ENCODE assay signal across 1 cellular context in genomic region chr10:133309111-133309719, GRCh38.
TF ChIP-seq lines count a peak whose summit lies in the region.

No MANE protein-coding gene starts in this region.

TF ChIP-seq in SK-N-SH, 30 proteins besides CTCF, POLR2A, EP300 and RAD21:
- TF ChIP-seq TAF1 (IDR thresholded peaks at IDR 0.05; ENCODE audit: borderline replicate concordance, low read depth, low read length) (no peak), ZBTB33 (IDR thresholded peaks at IDR 0.05; ENCODE audit: borderline replicate concordance, low read depth) (no peak), MEF2A (IDR thresholded peaks at IDR 0.05; ENCODE audit: borderline replicate concordance, low read depth) (no peak), CHD2 (IDR thresholded peaks at IDR 0.05; ENCODE audit: low read length, partially characterized antibody) (no peak), PBX3 (IDR thresholded peaks at IDR 0.05) (no peak), REST (IDR thresholded peaks at IDR 0.05; ENCODE audit: low read depth, low read length) (no peak), YY1 (IDR thresholded peaks at IDR 0.05; ENCODE audit: low read depth) (no peak), FOXM1 (IDR thresholded peaks at IDR 0.05; ENCODE audit: low read depth) (no peak), TEAD4 (IDR thresholded peaks at IDR 0.05; ENCODE audit: borderline replicate concordance, insufficient read depth) (no peak), IRF3 (IDR thresholded peaks at IDR 0.05; ENCODE audit: low read depth, low read length) (no peak), GATA2 (CRISPR knock-in tag; IDR thresholded peaks at IDR 0.05) (no peak), FOSL2 (IDR thresholded peaks at IDR 0.05; ENCODE audit: borderline replicate concordance, low read depth) (no peak), EZH2phosphoT487 (IDR thresholded peaks at IDR 0.05; ENCODE audit: borderline replicate concordance, low read depth) (no peak)
